ENCODE assay signal across 8 cellular contexts in genomic region chr17:42797067-42798007, GRCh38. TPM values are rescaled to one million over a fixed set of nuclear protein-coding genes. Genes with fewer than 3 reads are reported as not detected.
A peak's percentile ranks its signal among the peaks of the same experiment; 100 is the strongest.
DNase-seq lines count a peak whose midpoint lies in the region; ATAC-seq and TF ChIP-seq lines count a peak whose summit lies in the region.
"Had no signal": no experiment of that assay in that cellular context is flagged by ENCODE, and none has a peak within 500 bp of the region (broad histone marks: within the 10 kb centered on the region; RNA-seq: fewer than 3 reads in every experiment).

No MANE protein-coding gene starts in this region.

- peak overlapping the region; percentile 94 for H3K4me3 Mint-ChIP-seq in HFFc6
- H3K4me3 Mint-ChIP-seq in activated CD4-positive, alpha-beta memory T cell treated with anti-CD3 and anti-CD28 coated beads, Interleukin-2, amount 10 ng/mL, durations not matched to agents 7 days and 5 days = peak overlapping the region; percentile 91

- ATAC-seq in GM21367 (IDR thresholded peaks at IDR 0.05; ENCODE audit: unreplicated experiment) = no peak
- no peak for ATAC-seq in HG02759 (IDR thresholded peaks at IDR 0.05; ENCODE audit: unreplicated experiment)

- POLR2A ChIA-PET in activated CD4-positive, alpha-beta memory T cell treated with anti-CD3 and anti-CD28 coated beads, Interleukin-2, amount 10 ng/mL, durations not matched to agents 7 days and 5 days (lab: Charles Lee) = interaction anchor here (1.1 to 2.5 kb wide), 4 partner anchors 11 to 327 kb away, joined by 3 to 9 read pairs (median 4); partner anchors contain the start of genes BECN1 and BRCA1

- peaks cover 0 to 20% (median 2%) of the 10 kb centered on the region in 6 donors for H3K36me3 ChIP-seq in spleen

- peaks cover 4% of the 10 kb centered on the region for H3K9me3 Mint-ChIP-seq in HFFc6
- no peaks in the 10 kb centered on the region for H3K9me3 Mint-ChIP-seq in activated CD4-positive, alpha-beta memory T cell treated with anti-CD3 and anti-CD28 coated beads, Interleukin-2, amount 10 ng/mL, durations not matched to agents 7 days and 5 days

- H3K4me1 ChIP-seq in spleen = peaks cover 13 to 43% (median 25%) of the 10 kb centered on the region in 6 donors

- DNase-seq in HFFc6 = no peak
- no peak for DNase-seq in activated CD4-positive, alpha-beta memory T cell treated with anti-CD3 and anti-CD28 coated beads, Interleukin-2, amount 10 ng/mL, durations not matched to agents 7 days and 5 days
- no peak for DNase-seq in spleen
- no peak for DNase-seq in mesenteric fat pad (ENCODE audit: low spot score)

- no peaks in the 10 kb centered on the region for H3K9me3 ChIP-seq in spleen

- TF ChIP-seq POLR2A in spleen (IDR thresholded peaks at IDR 0.05) = no peak

- CTCF ChIA-PET in activated CD4-positive, alpha-beta memory T cell treated with anti-CD3 and anti-CD28 coated beads, Interleukin-2, amount 10 ng/mL, durations not matched to agents 7 days and 5 days (lab: Charles Lee) = interaction anchor here (1.3 kb wide), 1 partner anchor 25 kb away, joined by 5 read pairs; no protein-coding TSS in a partner anchor

- H3K27me3 Mint-ChIP-seq in HFFc6 (ENCODE audit: insufficient read depth) = peaks cover 10% of the 10 kb centered on the region
- H3K27me3 Mint-ChIP-seq in activated CD4-positive, alpha-beta memory T cell treated with anti-CD3 and anti-CD28 coated beads, Interleukin-2, amount 10 ng/mL, durations not matched to agents 7 days and 5 days = peaks cover 10% of the 10 kb centered on the region

- peak overlapping the region; percentile 71 for H3K27ac Mint-ChIP-seq in HFFc6
- no peak overlapping the region for H3K27ac Mint-ChIP-seq in activated CD4-positive, alpha-beta memory T cell treated with anti-CD3 and anti-CD28 coated beads, Interleukin-2, amount 10 ng/mL, durations not matched to agents 7 days and 5 days

- intact Hi-C loops in spleen (cut with DNase I; ENCODE audit: low total_unique reads) = no loop called here

- 75 to 86% (median 78%) methylated on average over 10 of the region's 10 CpGs for WGBS in spleen, 5 donors

- H3K4me3 ChIP-seq in iPS-11a (ENCODE audit: low read depth, low read length) = peak overlapping the region; percentile 98
- H3K4me3 ChIP-seq in spleen = peak overlapping the region; percentile 62 to 97 (median 84)

- peak overlapping the region in 2 of 8 donors; percentile 76 to 84 for H3K27ac ChIP-seq in spleen

- peaks cover 15% of the 10 kb centered on the region for H3K36me3 Mint-ChIP-seq in HFFc6 (ENCODE audit: low read depth)
- H3K36me3 Mint-ChIP-seq in activated CD4-positive, alpha-beta memory T cell treated with anti-CD3 and anti-CD28 coated beads, Interleukin-2, amount 10 ng/mL, durations not matched to agents 7 days and 5 days (ENCODE audit: low read depth) = peaks cover 9% of the 10 kb centered on the region

- peaks cover 23% of the 10 kb centered on the region for H3K4me1 Mint-ChIP-seq in HFFc6 (ENCODE audit: low read depth)
- H3K4me1 Mint-ChIP-seq in activated CD4-positive, alpha-beta memory T cell treated with anti-CD3 and anti-CD28 coated beads, Interleukin-2, amount 10 ng/mL, durations not matched to agents 7 days and 5 days = peaks cover 24% of the 10 kb centered on the region

- H3K27me3 ChIP-seq in spleen (replicated peaks in 1 of 7) = no peaks in the 10 kb centered on the region

- TF ChIP-seq CTCF in HFFc6 (IDR thresholded peaks at IDR 0.05) (no peak), spleen (IDR thresholded peaks at IDR 0.05 in 8 of 11, conservative IDR thresholded peaks at IDR 0.05 in 3 of 11) (no peak)

RNA-seq across cellular contexts. Expression of gene COA3, which starts 1.2 kb away (rescaled TPM):
- 10 to 100 TPM; 52.8 to 67.3 (median 61.1) TPM for total RNA-seq in HFFc6 (2021; fragmentation: NEBNext Ultra II Directional; extraction: Animal tissue kit (Norgen Biotek cat#: 25700))
- 10 to 100 TPM; 35.1 to 37.0 TPM for total RNA-seq in activated CD4-positive, alpha-beta memory T cell treated with anti-CD3 and anti-CD28 coated beads, Interleukin-2, amount 10 ng/mL, durations not matched to agents 7 days and 5 days
- total RNA-seq in spleen = 10 to 100 TPM; 30.0 to 62.0 (median 39.0) TPM
- 100 to 1,000 TPM in 1 of 3 donors, 10 to 100 TPM in 2; 65.6 to 126 (median 97.1) TPM for polyA plus RNA-seq in spleen
- 56.7 TPM for total RNA-seq in mesenteric fat pad

RNA-seq across cellular contexts. Expression of gene CNTD1, which starts 1.3 kb away (rescaled TPM):
- under 1 TPM in 1 of 6 experiments, not detected in 5; 0.19 TPM for total RNA-seq in HFFc6 (2021; fragmentation: NEBNext Ultra II Directional; extraction: Animal tissue kit (Norgen Biotek cat#: 25700))
- not detected for total RNA-seq in activated CD4-positive, alpha-beta memory T cell treated with anti-CD3 and anti-CD28 coated beads, Interleukin-2, amount 10 ng/mL, durations not matched to agents 7 days and 5 days
- not detected for total RNA-seq in spleen
- under 1 TPM; 0.17 to 0.26 (median 0.24) TPM for polyA plus RNA-seq in spleen
- total RNA-seq in mesenteric fat pad = not detected
- total RNA-seq: LHCN-M2 had no signal

RNA-seq across cellular contexts. Expression of gene WNK4, which starts 16.9 kb away (rescaled TPM):
- 10 to 100 TPM; 22.2 to 33.0 (median 24.3) TPM for total RNA-seq in HFFc6 (2021; fragmentation: NEBNext Ultra II Directional; extraction: Animal tissue kit (Norgen Biotek cat#: 25700))
- under 1 TPM; 0.18 to 0.20 TPM for total RNA-seq in activated CD4-positive, alpha-beta memory T cell treated with anti-CD3 and anti-CD28 coated beads, Interleukin-2, amount 10 ng/mL, durations not matched to agents 7 days and 5 days
- total RNA-seq in spleen (under 1 TPM in 3 of 7 donors, not detected in 4; 0.10 to 0.52 (median 0.41) TPM), mesenteric fat pad (not detected)
- under 1 TPM in 2 of 3 donors, not detected in 1; 0.04 to 0.06 TPM for polyA plus RNA-seq in spleen
- total RNA-seq: LHCN-M2 had no signal

RNA-seq across cellular contexts. Expression of gene VPS25, which starts 24.1 kb away (rescaled TPM):
- 10 to 100 TPM; 79.3 to 94.5 (median 90.5) TPM for total RNA-seq in HFFc6 (2021; fragmentation: NEBNext Ultra II Directional; extraction: Animal tissue kit (Norgen Biotek cat#: 25700))
- total RNA-seq in activated CD4-positive, alpha-beta memory T cell treated with anti-CD3 and anti-CD28 coated beads, Interleukin-2, amount 10 ng/mL, durations not matched to agents 7 days and 5 days = 10 to 100 TPM; 52.8 to 53.0 TPM
- total RNA-seq in spleen (10 to 100 TPM; 29.6 to 41.1 (median 34.5) TPM), mesenteric fat pad (41.1 TPM)
- polyA plus RNA-seq in spleen = 10 to 100 TPM; 31.0 to 47.7 (median 41.4) TPM

RNA-seq across cellular contexts. Expression of gene BECN1, which starts 26.7 kb away (rescaled TPM):
- total RNA-seq in HFFc6 (2021; fragmentation: NEBNext Ultra II Directional; extraction: Animal tissue kit (Norgen Biotek cat#: 25700)) = 100 to 1,000 TPM in 3 of 6 experiments, 10 to 100 TPM in 3; 95.6 to 113 (median 99.9) TPM
- 10 to 100 TPM; 95.6 to 96.8 TPM for total RNA-seq in activated CD4-positive, alpha-beta memory T cell treated with anti-CD3 and anti-CD28 coated beads, Interleukin-2, amount 10 ng/mL, durations not matched to agents 7 days and 5 days
- 100 to 1,000 TPM in 2 of 7 donors, 10 to 100 TPM in 5; 76.4 to 113 (median 95.6) TPM for total RNA-seq in spleen
- 10 to 100 TPM; 43.0 to 57.8 (median 50.2) TPM for polyA plus RNA-seq in spleen
- 82.0 TPM for total RNA-seq in mesenteric fat pad

Comparison
In these comparisons a context has a peak if more than half of its experiments do, and no peak if none do; other contexts are left out.
1. RNA of gene WNK4, which starts 16.9 kb away (total RNA-seq): 22.2 to 33.0 TPM in HFFc6; not detected in mesenteric fat pad (single experiment), 0.18 to 0.20 TPM in activated CD4-positive, alpha-beta memory T cell treated with anti-CD3 and anti-CD28 coated beads, Interleukin-2, amount 10 ng/mL, durations not matched to agents 7 days and 5 days and 0.10 to 0.52 TPM in spleen; every median in the first group is over 10 times any median in the second.